In genomic region chr6:3086282-3086946, GRCh38 we compare ENCODE assay signal across 26 cellular contexts.
"Had no signal": no experiment of that assay in that cellular context is flagged by ENCODE, and none has a peak within 500 bp of the region (broad histone marks: within the 10 kb centered on the region; RNA-seq: fewer than 3 reads in every experiment).

No MANE protein-coding gene starts in this region.

- H3K9me3 ChIP-seq: prostate gland, SJSA1, suprapubic skin, upper lobe of right lung had no signal

- H3K27ac ChIP-seq: epithelial cell of prostate, neural progenitor cell, prostate gland, SJSA1, suprapubic skin, upper lobe of right lung, WERI-Rb-1 had no signal

- ATAC-seq: activated naive CD4-positive, alpha-beta T cell treated with anti-CD3 and anti-CD28 coated beads, Interleukin-2, amount 50 U/mL, for 72 hours; activated T-cell treated with anti-CD3 and anti-CD28 coated beads, Interleukin-2, amount 50 U/mL, for 4 hours; left lobe of liver; right cardiac atrium; stimulated activated naive CD8-positive, alpha-beta T cell treated with anti-CD3 and anti-CD28 coated beads, Interleukin-15, amount 100 ng/mL, for 72 hours; upper lobe of right lung had no signal

- H3K4me1 ChIP-seq: prostate gland, SJSA1, upper lobe of right lung had no signal

- H3K9me3 Mint-ChIP-seq: activated naive CD4-positive, alpha-beta T cell treated with anti-CD3 and anti-CD28 coated beads, Interleukin-2, amount 50 U/mL, for 72 hours; activated T-cell treated with anti-CD3 and anti-CD28 coated beads, Interleukin-2, amount 50 U/mL, for 4 hours had no signal

- H3K36me3 ChIP-seq: prostate gland had no signal

- DNase-seq: activated CD4-positive, alpha-beta T cell treated with anti-CD3 and anti-CD28 coated beads for 1 hour; activated CD4-positive, alpha-beta T cell treated with anti-CD3 and anti-CD28 coated beads, Interleukin-2, amount 50 U/mL, for 48 hours; activated effector memory CD4-positive, alpha-beta T cell treated with anti-CD3 and anti-CD28 coated beads, Interleukin-2, amount 50 U/mL, for 16 hours; activated T-cell treated with anti-CD3 and anti-CD28 coated beads, Interleukin-2, amount 50 U/mL, for 4 hours; dermis blood vessel endothelial cell; foreskin melanocyte; glutamatergic neuron; hippocampal formation; islet precursor cell; midbrain; right cardiac atrium; stimulated activated CD4-positive, alpha-beta T cell treated with anti-CD3 and anti-CD28 coated beads, Interleukin-15, amount 100 ng/mL, for 24 hours; stimulated activated CD4-positive, alpha-beta T cell treated with anti-CD3 and anti-CD28 coated beads, Interleukin-2, amount 100 ng/mL, for 48 hours; stimulated activated naive CD8-positive, alpha-beta T cell treated with anti-CD3 and anti-CD28 coated beads, Interleukin-15, amount 100 ng/mL, for 72 hours; T-helper 2 cell; upper lobe of right lung; WERI-Rb-1 had no signal

- H2AFZ ChIP-seq: neural progenitor cell had no signal

- H3K4me2 ChIP-seq: neural progenitor cell had no signal

- H3K27me3 Mint-ChIP-seq: stimulated activated naive CD8-positive, alpha-beta T cell treated with anti-CD3 and anti-CD28 coated beads, Interleukin-15, amount 100 ng/mL, for 72 hours had no signal

- H3K27ac Mint-ChIP-seq: activated naive CD4-positive, alpha-beta T cell treated with anti-CD3 and anti-CD28 coated beads, Interleukin-2, amount 50 U/mL, for 72 hours; neural progenitor cell had no signal

- H3K27me3 ChIP-seq: neural progenitor cell, SJSA1, suprapubic skin, upper lobe of right lung had no signal

- H3K4me3 ChIP-seq: lung, neural progenitor cell, prostate gland, SJSA1, skin epidermis, suprapubic skin, upper lobe of right lung had no signal

- H3K4me3 Mint-ChIP-seq: activated T-cell treated with anti-CD3 and anti-CD28 coated beads, Interleukin-2, amount 50 U/mL, for 4 hours; neural progenitor cell; stimulated activated naive CD8-positive, alpha-beta T cell treated with anti-CD3 and anti-CD28 coated beads, Interleukin-15, amount 100 ng/mL, for 72 hours had no signal

- H3K9ac ChIP-seq: neural progenitor cell had no signal
